Comparison of ENCODE assay signal across 8 cellular contexts in the genomic region with DNA sequence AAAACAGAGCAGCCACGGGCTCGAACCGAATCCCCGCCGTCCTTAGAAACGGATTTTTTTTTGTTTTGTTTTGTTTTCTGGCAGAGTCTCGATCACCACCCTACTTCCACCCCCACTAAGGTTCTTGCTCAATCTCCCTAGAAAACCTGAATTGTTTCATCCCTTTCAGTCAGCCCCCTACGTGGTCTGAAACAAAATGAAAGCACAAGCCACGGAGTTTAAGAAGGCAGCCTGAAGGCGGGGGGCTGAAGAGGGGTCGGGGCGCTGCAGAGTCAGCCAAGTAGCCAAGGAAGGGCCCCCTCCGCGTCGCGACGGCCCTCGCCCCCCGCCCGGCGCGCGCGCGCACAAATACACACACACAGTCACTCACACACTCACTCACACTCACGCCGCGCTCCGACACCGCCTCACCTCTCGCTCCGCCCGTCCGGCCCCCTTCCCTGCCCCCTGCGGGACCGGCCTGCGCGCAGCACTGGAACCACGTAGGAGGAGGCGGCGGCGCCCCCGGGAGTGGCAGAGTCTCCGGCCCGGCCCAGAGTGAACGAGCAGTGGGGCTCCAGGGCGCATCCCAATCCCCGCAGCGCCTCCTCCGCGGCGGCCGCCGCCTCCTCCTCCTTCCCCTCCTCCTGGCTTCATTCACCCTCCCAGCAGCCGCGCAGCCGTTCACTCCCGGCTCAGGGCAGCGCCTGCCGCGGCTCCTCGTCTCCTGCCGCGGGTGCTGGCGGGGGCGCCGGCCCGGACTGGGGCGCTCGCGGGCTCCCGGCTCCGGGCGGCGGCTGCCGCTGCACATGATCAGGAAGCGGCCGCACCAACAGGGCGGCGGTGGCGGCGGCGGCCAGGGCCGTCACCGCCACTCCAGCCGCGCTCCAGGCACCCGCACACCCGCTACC. TPM values are rescaled to one million over a fixed set of nuclear protein-coding genes. Genes with fewer than 3 reads are reported as not detected.
DNase-seq lines count a peak whose midpoint lies in the region; ATAC-seq and TF ChIP-seq lines count a peak whose summit lies in the region.

No MANE protein-coding gene starts in this region.

- H3K4me1 Mint-ChIP-seq in CD4-positive, CD25-positive, alpha-beta regulatory T cell = peaks cover 46 to 62% (median 57%) of the 10 kb centered on the region in 4 donors
- H3K4me1 Mint-ChIP-seq in activated naive CD8-positive, alpha-beta T cell (ENCODE audit: low read depth) = peaks cover 61% of the 10 kb centered on the region
- peaks cover 24% of the 10 kb centered on the region for H3K4me1 Mint-ChIP-seq in glutamatergic neuron (ENCODE audit: low read depth, unreplicated experiment)
- peaks cover 58% of the 10 kb centered on the region for H3K4me1 Mint-ChIP-seq in osteocyte (ENCODE audit: unreplicated experiment)

- H3K9ac ChIP-seq in HUES6 (ENCODE audit: low read length) = peak overlapping the region; percentile 83

- TF ChIP-seq CTCF in glutamatergic neuron (IDR thresholded peaks at IDR 0.05; ENCODE audit: partially characterized antibody, unreplicated experiment) (no peak), osteocyte (IDR thresholded peaks at IDR 0.05) (peak; percentile 29), thoracic aorta (IDR thresholded peaks at IDR 0.05) (peak; percentile 27)

- H3K27me3 Mint-ChIP-seq in CD4-positive, CD25-positive, alpha-beta regulatory T cell = peaks cover 21% of the 10 kb centered on the region
- H3K27me3 Mint-ChIP-seq in activated naive CD8-positive, alpha-beta T cell = no peaks in the 10 kb centered on the region
- H3K27me3 Mint-ChIP-seq in glutamatergic neuron (ENCODE audit: unreplicated experiment) = peaks cover 14% of the 10 kb centered on the region
- H3K27me3 Mint-ChIP-seq in osteocyte (ENCODE audit: unreplicated experiment) = no peaks in the 10 kb centered on the region

- H3K27ac ChIP-seq in CD4-positive, CD25-positive, alpha-beta regulatory T cell (ENCODE audit: insufficient read depth, low read length, poor library complexity, severe bottlenecking) = peak overlapping the region; percentile 98
- no peak overlapping the region; the same call in 1 of the 2 replicates for H3K27ac ChIP-seq in HUES6 (ENCODE audit: low read depth, low read length)
- peak overlapping the region; percentile 98 to 99 for H3K27ac ChIP-seq in thoracic aorta

- H3K4me3 Mint-ChIP-seq in CD4-positive, CD25-positive, alpha-beta regulatory T cell = peak overlapping the region; percentile 91 to 99 (median 94)
- peak overlapping the region; percentile 97 for H3K4me3 Mint-ChIP-seq in activated naive CD8-positive, alpha-beta T cell
- H3K4me3 Mint-ChIP-seq in glutamatergic neuron (ENCODE audit: unreplicated experiment) = peak overlapping the region; percentile 93
- peak overlapping the region; percentile 98 for H3K4me3 Mint-ChIP-seq in osteocyte (ENCODE audit: unreplicated experiment)

- H3K27me3 ChIP-seq in CD4-positive, CD25-positive, alpha-beta regulatory T cell (ENCODE audit: control insufficient read depth, insufficient read depth, low read length) = no peaks in the 10 kb centered on the region
- H3K27me3 ChIP-seq in HUES6 (ENCODE audit: control insufficient read depth, insufficient read depth, low read length) (peaks cover 13% of the 10 kb centered on the region), thoracic aorta (replicated peaks; ENCODE audit: insufficient read depth) (no peaks in the 10 kb centered on the region)

- no peaks in the 10 kb centered on the region for H3K9me3 Mint-ChIP-seq in CD4-positive, CD25-positive, alpha-beta regulatory T cell
- H3K9me3 Mint-ChIP-seq in activated naive CD8-positive, alpha-beta T cell (ENCODE audit: low read depth) = no peaks in the 10 kb centered on the region
- peaks cover 13% of the 10 kb centered on the region for H3K9me3 Mint-ChIP-seq in glutamatergic neuron (ENCODE audit: unreplicated experiment)
- H3K9me3 Mint-ChIP-seq in osteocyte (ENCODE audit: unreplicated experiment) = no peaks in the 10 kb centered on the region

- no peaks in the 10 kb centered on the region for H3K9me3 ChIP-seq in CD4-positive, CD25-positive, alpha-beta regulatory T cell (ENCODE audit: control insufficient read depth in 2 of 2, low read length in 2 of 2)
- H3K9me3 ChIP-seq in HUES6 (ENCODE audit: control insufficient read depth, insufficient read depth, low read depth, low read length) (no peaks in the 10 kb centered on the region), thoracic aorta (no peaks in the 10 kb centered on the region)

- peaks cover 3% of the 10 kb centered on the region for H3K36me3 ChIP-seq in CD4-positive, CD25-positive, alpha-beta regulatory T cell (ENCODE audit: control insufficient read depth, insufficient read depth, low read length)
- no peaks in the 10 kb centered on the region for H3K36me3 ChIP-seq in HUES6 (ENCODE audit: control insufficient read depth, insufficient read depth, low read length)
- no peaks in the 10 kb centered on the region for H3K36me3 ChIP-seq in thoracic aorta

- peaks cover 63% of the 10 kb centered on the region for H3K4me1 ChIP-seq in CD4-positive, CD25-positive, alpha-beta regulatory T cell (ENCODE audit: control insufficient read depth, insufficient read depth, low read length, poor library complexity, severe bottlenecking)
- H3K4me1 ChIP-seq in HUES6 (ENCODE audit: control insufficient read depth, insufficient read depth, low read length) = peaks cover 16% of the 10 kb centered on the region
- peaks cover 35 to 51% of the 10 kb centered on the region in 2 donors for H3K4me1 ChIP-seq in thoracic aorta (ENCODE audit: control insufficient read depth in 1 of 2, low read depth in 2 of 2)

- H3K27ac Mint-ChIP-seq in CD4-positive, CD25-positive, alpha-beta regulatory T cell = peak overlapping the region; percentile 87 to 97 (median 95)
- H3K27ac Mint-ChIP-seq in activated naive CD8-positive, alpha-beta T cell = peak overlapping the region; percentile 98
- H3K27ac Mint-ChIP-seq in glutamatergic neuron (ENCODE audit: unreplicated experiment) (peak overlapping the region; percentile 23), osteocyte (ENCODE audit: unreplicated experiment) (peak overlapping the region; percentile 98)

- peak; percentile 63 to 84 (median 71) for DNase-seq in CD4-positive, CD25-positive, alpha-beta regulatory T cell
- DNase-seq in glutamatergic neuron = peak; percentile 83
- peak; percentile 95 for DNase-seq in osteocyte (ENCODE audit: extremely low spot score, unreplicated experiment)
- DNase-seq in thoracic aorta (ENCODE audit: low spot score) = peak; percentile 72

- no peaks in the 10 kb centered on the region for H3K36me3 Mint-ChIP-seq in CD4-positive, CD25-positive, alpha-beta regulatory T cell
- peaks cover 2% of the 10 kb centered on the region for H3K36me3 Mint-ChIP-seq in activated naive CD8-positive, alpha-beta T cell
- H3K36me3 Mint-ChIP-seq in glutamatergic neuron (ENCODE audit: unreplicated experiment) = no peaks in the 10 kb centered on the region
- no peaks in the 10 kb centered on the region for H3K36me3 Mint-ChIP-seq in osteocyte (ENCODE audit: unreplicated experiment)

- ATAC-seq in CD4-positive, CD25-positive, alpha-beta regulatory T cell (ENCODE audit: low read depth in 2 of 2) = peak; percentile 22 to 26
- peak; percentile 39 for ATAC-seq in GM19455 (IDR thresholded peaks at IDR 0.05; ENCODE audit: unreplicated experiment)
- peak; percentile 71 for ATAC-seq in SK-N-SH treated with all-trans-retinoic acid at 6 μM for 48 hours
- ATAC-seq in thoracic aorta (ENCODE audit: insufficient number of reproducible peaks, low FRiP score, low read depth) = peak; percentile 39

- H3K4me3 ChIP-seq in CD4-positive, CD25-positive, alpha-beta regulatory T cell (ENCODE audit: low read depth, low read length) = peak overlapping the region; percentile 80
- H3K4me3 ChIP-seq in HUES6 (ENCODE audit: low read depth, low read length) = peak overlapping the region; percentile 81
- H3K4me3 ChIP-seq in thoracic aorta = peak overlapping the region; percentile 82

TF ChIP-seq in SK-N-SH treated with all-trans-retinoic acid at 6 μM for 48 hours, 23 proteins besides CTCF, POLR2A, EP300 and RAD21:
- 0 out of 2 replicates have a peak, but pooled peaks have one; percentile 29 for TF ChIP-seq ZFP3 (CRISPR knock-in tag; IDR thresholded peaks at IDR 0.05)
- peak; percentile 81; the same call in 1 of the 2 replicates for TF ChIP-seq PATZ1 (CRISPR knock-in tag; IDR thresholded peaks at IDR 0.05; ENCODE audit: borderline replicate concordance)
- no peak for TF ChIP-seq BACH2 (CRISPR knock-in tag; IDR thresholded peaks at IDR 0.05; ENCODE audit: borderline replicate concordance)

RNA-seq across cellular contexts. Expression of gene ATXN1, which starts 1.4 kb away (rescaled TPM):
- 191 TPM for total RNA-seq in CD4-positive, CD25-positive, alpha-beta regulatory T cell
- 10 to 100 TPM; 15.8 to 22.9 (median 18.9) TPM for polyA plus RNA-seq in CD4-positive, CD25-positive, alpha-beta regulatory T cell
- total RNA-seq in glutamatergic neuron (ENCODE audit: unreplicated experiment) (15.5 TPM), osteocyte (51.6 and 54.4 TPM in 2 replicates), thoracic aorta (10 to 100 TPM; 59.8 to 62.4 TPM)

Comparison
In these comparisons a context has a peak if more than half of its experiments do, and no peak if none do; other contexts are left out.
1. H3K27ac Mint-ChIP-seq: peak in every context shown above with its lines; median percentile 98 in activated naive CD8-positive, alpha-beta T cell; 98 in osteocyte; 95 in CD4-positive, CD25-positive, alpha-beta regulatory T cell; 23 in glutamatergic neuron.